Comparison of ENCODE assay signal across 21 cellular contexts in genomic region chr16:71754652-71755051, GRCh38. TPM values are rescaled to one million over a fixed set of nuclear protein-coding genes. Genes with fewer than 3 reads are reported as not detected.
DNase-seq lines count a peak whose midpoint lies in the region; ATAC-seq, FAIRE-seq and TF ChIP-seq lines count a peak whose summit lies in the region.
"Had no signal": no experiment of that assay in that cellular context is flagged by ENCODE, and none has a peak within 500 bp of the region (broad histone marks: within the 10 kb centered on the region; RNA-seq: fewer than 3 reads in every experiment).

No MANE protein-coding gene starts in this region.

- intact Hi-C loops in activated CD4-positive, alpha-beta memory T cell treated with anti-CD3 and anti-CD28 coated beads for 36 hours (cut with micrococcal nuclease) = loop anchor here (10.0 kb wide), 1 partner anchor 210 kb away; no protein-coding TSS in a partner anchor
- intact Hi-C loops in activated T-helper 2 cell treated with anti-CD3 and anti-CD28 coated beads, Interferon-gamma antibody, Interleukin-2, Interleukin-4, amounts not matched to agents 10 μg/mL and 5 μg/mL and 100 μg/mL, durations not matched to agents 14 hours and 24 hours and 36 hours (cut with micrococcal nuclease) = no loop called here

- FAIRE-seq in GM12892 (lab: Jason Lieb, UNC) = no peak

- DNase-seq in activated CD4-positive, alpha-beta memory T cell treated with anti-CD3 and anti-CD28 coated beads for 36 hours = peak; percentile 21
- DNase-seq in activated CD4-positive, alpha-beta memory T cell treated with anti-CD3 and anti-CD28 coated beads, Interleukin-2, amount 10 ng/mL, durations not matched to agents 7 days and 5 days = no peak
- DNase-seq in activated naive CD4-positive, alpha-beta T cell treated with Interleukin-2 at 50 U/mL for 16 hours = no peak
- DNase-seq in activated T-helper 2 cell treated with anti-CD3 and anti-CD28 coated beads, Interferon-gamma antibody, Interleukin-2, Interleukin-4, amounts not matched to agents 10 μg/mL and 5 μg/mL and 100 μg/mL, durations not matched to agents 14 hours and 24 hours and 36 hours (ENCODE audit: low spot score) = no peak
- DNase-seq in GM12892 (ENCODE audit: insufficient read length) (no peak), substantia nigra (lab: John Stamatoyannopoulos, UW) (no peak)
- DNase-seq: CD4-positive, alpha-beta memory T cell; DMS153; GDM1; HCEC 1CT; Karpas-422; NCI-H1048; NCI-H1436; NCI-H2029; NCI-H345; NCI-H524 treated with DMSO at 0.1 percent for 48 hours had no signal

- H3K27me3 Mint-ChIP-seq in activated CD4-positive, alpha-beta memory T cell treated with anti-CD3 and anti-CD28 coated beads for 36 hours = no peaks in the 10 kb centered on the region
- no peaks in the 10 kb centered on the region for H3K27me3 Mint-ChIP-seq in activated CD4-positive, alpha-beta memory T cell treated with anti-CD3 and anti-CD28 coated beads, Interleukin-2, amount 10 ng/mL, durations not matched to agents 7 days and 5 days
- H3K27me3 Mint-ChIP-seq in activated naive CD4-positive, alpha-beta T cell treated with anti-CD3 and anti-CD28 coated beads, Interleukin-2, amount 50 U/mL, for 24 hours = no peaks in the 10 kb centered on the region
- H3K27me3 Mint-ChIP-seq in activated T-helper 2 cell treated with anti-CD3 and anti-CD28 coated beads, Interferon-gamma antibody, Interleukin-2, Interleukin-4, amounts not matched to agents 10 μg/mL and 5 μg/mL and 100 μg/mL, durations not matched to agents 14 hours and 24 hours and 36 hours (ENCODE audit: low read depth) = no peaks in the 10 kb centered on the region
- H3K27me3 Mint-ChIP-seq in stimulated activated memory B cell treated with anti-CD40 and anti-IgM and Interleukin-4, amounts not matched to agents 10 μg/mL and 1 μg/mL and 100 μg/mL, for 72 hours = no peaks in the 10 kb centered on the region
- H3K27me3 Mint-ChIP-seq: CD4-positive, alpha-beta memory T cell; IgD-negative memory B cell had no signal

- CTCF ChIA-PET in activated CD4-positive, alpha-beta memory T cell treated with anti-CD3 and anti-CD28 coated beads for 36 hours (lab: Charles Lee) = interaction anchor here (0.8 to 1.5 kb wide), 2 partner anchors 12 to 144 kb away, joined by 3 to 5 read pairs; no protein-coding TSS in a partner anchor
- CTCF ChIA-PET in activated CD4-positive, alpha-beta memory T cell treated with anti-CD3 and anti-CD28 coated beads, Interleukin-2, amount 10 ng/mL, durations not matched to agents 7 days and 5 days (lab: Charles Lee) = interaction anchor here (0.8 kb wide), 1 partner anchor 143 kb away, joined by 3 read pairs; no protein-coding TSS in a partner anchor

- no peak for TF ChIP-seq POLR2A in GM12892 (IDR thresholded peaks at IDR 0.05; ENCODE audit: low read depth, low read length)

- H3K4me1 Mint-ChIP-seq in activated CD4-positive, alpha-beta memory T cell treated with anti-CD3 and anti-CD28 coated beads for 36 hours (ENCODE audit: low read depth) = peaks cover 22% of the 10 kb centered on the region
- H3K4me1 Mint-ChIP-seq in activated CD4-positive, alpha-beta memory T cell treated with anti-CD3 and anti-CD28 coated beads, Interleukin-2, amount 10 ng/mL, durations not matched to agents 7 days and 5 days = peaks cover 15% of the 10 kb centered on the region
- peaks cover 9% of the 10 kb centered on the region for H3K4me1 Mint-ChIP-seq in activated naive CD4-positive, alpha-beta T cell treated with anti-CD3 and anti-CD28 coated beads, Interleukin-2, amount 50 U/mL, for 24 hours
- H3K4me1 Mint-ChIP-seq in activated T-helper 2 cell treated with anti-CD3 and anti-CD28 coated beads, Interferon-gamma antibody, Interleukin-2, Interleukin-4, amounts not matched to agents 10 μg/mL and 5 μg/mL and 100 μg/mL, durations not matched to agents 14 hours and 24 hours and 36 hours (ENCODE audit: low read depth) = peaks cover 3% of the 10 kb centered on the region
- peaks cover 6% of the 10 kb centered on the region for H3K4me1 Mint-ChIP-seq in stimulated activated memory B cell treated with anti-CD40 and anti-IgM and Interleukin-4, amounts not matched to agents 10 μg/mL and 1 μg/mL and 100 μg/mL, for 72 hours
- H3K4me1 Mint-ChIP-seq: GM23338 had no signal

- POLR2A ChIA-PET in activated CD4-positive, alpha-beta memory T cell treated with anti-CD3 and anti-CD28 coated beads for 36 hours (lab: Charles Lee) = interaction anchor here (0.6 to 1.0 kb wide), 3 partner anchors 53 to 207 kb away, joined by 3 to 8 read pairs (median 6); partner anchors contain the start of gene AP1G1
- POLR2A ChIA-PET in activated CD4-positive, alpha-beta memory T cell treated with anti-CD3 and anti-CD28 coated beads, Interleukin-2, amount 10 ng/mL, durations not matched to agents 7 days and 5 days (lab: Charles Lee) = interaction anchor here (0.6 to 1.4 kb wide), 2 partner anchors 28 to 128 kb away, joined by 4 read pairs; no protein-coding TSS in a partner anchor

- peaks cover 36% of the 10 kb centered on the region for H3K36me3 Mint-ChIP-seq in activated CD4-positive, alpha-beta memory T cell treated with anti-CD3 and anti-CD28 coated beads for 36 hours
- H3K36me3 Mint-ChIP-seq in activated CD4-positive, alpha-beta memory T cell treated with anti-CD3 and anti-CD28 coated beads, Interleukin-2, amount 10 ng/mL, durations not matched to agents 7 days and 5 days (ENCODE audit: low read depth) = peaks cover 60% of the 10 kb centered on the region
- peaks cover 10% of the 10 kb centered on the region for H3K36me3 Mint-ChIP-seq in activated naive CD4-positive, alpha-beta T cell treated with anti-CD3 and anti-CD28 coated beads, Interleukin-2, amount 50 U/mL, for 24 hours
- H3K36me3 Mint-ChIP-seq in activated T-helper 2 cell treated with anti-CD3 and anti-CD28 coated beads, Interferon-gamma antibody, Interleukin-2, Interleukin-4, amounts not matched to agents 10 μg/mL and 5 μg/mL and 100 μg/mL, durations not matched to agents 14 hours and 24 hours and 36 hours (ENCODE audit: low read depth) = peaks cover 70% of the 10 kb centered on the region
- H3K36me3 Mint-ChIP-seq in stimulated activated memory B cell treated with anti-CD40 and anti-IgM and Interleukin-4, amounts not matched to agents 10 μg/mL and 1 μg/mL and 100 μg/mL, for 72 hours = peaks cover 57% of the 10 kb centered on the region

- no peak for ATAC-seq in stimulated activated memory B cell treated with anti-CD40 and anti-IgM and Interleukin-4, amounts not matched to agents 10 μg/mL and 1 μg/mL and 100 μg/mL, for 72 hours
- ATAC-seq: GM23338 had no signal

- no peaks in the 10 kb centered on the region for H3K9me3 Mint-ChIP-seq in activated CD4-positive, alpha-beta memory T cell treated with anti-CD3 and anti-CD28 coated beads for 36 hours
- no peaks in the 10 kb centered on the region for H3K9me3 Mint-ChIP-seq in activated CD4-positive, alpha-beta memory T cell treated with anti-CD3 and anti-CD28 coated beads, Interleukin-2, amount 10 ng/mL, durations not matched to agents 7 days and 5 days
- no peaks in the 10 kb centered on the region for H3K9me3 Mint-ChIP-seq in activated naive CD4-positive, alpha-beta T cell treated with anti-CD3 and anti-CD28 coated beads, Interleukin-2, amount 50 U/mL, for 24 hours
- H3K9me3 Mint-ChIP-seq in activated T-helper 2 cell treated with anti-CD3 and anti-CD28 coated beads, Interferon-gamma antibody, Interleukin-2, Interleukin-4, amounts not matched to agents 10 μg/mL and 5 μg/mL and 100 μg/mL, durations not matched to agents 14 hours and 24 hours and 36 hours = no peaks in the 10 kb centered on the region
- H3K9me3 Mint-ChIP-seq in stimulated activated memory B cell treated with anti-CD40 and anti-IgM and Interleukin-4, amounts not matched to agents 10 μg/mL and 1 μg/mL and 100 μg/mL, for 72 hours = no peaks in the 10 kb centered on the region
- H3K9me3 Mint-ChIP-seq: CD4-positive, alpha-beta memory T cell; GM23338; IgD-negative memory B cell had no signal

- H3K4me3 Mint-ChIP-seq in activated CD4-positive, alpha-beta memory T cell treated with anti-CD3 and anti-CD28 coated beads for 36 hours = no peak overlapping the region
- H3K4me3 Mint-ChIP-seq in activated CD4-positive, alpha-beta memory T cell treated with anti-CD3 and anti-CD28 coated beads, Interleukin-2, amount 10 ng/mL, durations not matched to agents 7 days and 5 days = no peak overlapping the region
- no peak overlapping the region for H3K4me3 Mint-ChIP-seq in activated naive CD4-positive, alpha-beta T cell treated with anti-CD3 and anti-CD28 coated beads, Interleukin-2, amount 50 U/mL, for 24 hours
- H3K4me3 Mint-ChIP-seq in activated T-helper 2 cell treated with anti-CD3 and anti-CD28 coated beads, Interferon-gamma antibody, Interleukin-2, Interleukin-4, amounts not matched to agents 10 μg/mL and 5 μg/mL and 100 μg/mL, durations not matched to agents 14 hours and 24 hours and 36 hours (ENCODE audit: low read depth) = no peak overlapping the region
- H3K4me3 Mint-ChIP-seq in stimulated activated memory B cell treated with anti-CD40 and anti-IgM and Interleukin-4, amounts not matched to agents 10 μg/mL and 1 μg/mL and 100 μg/mL, for 72 hours = no peak overlapping the region
- H3K4me3 Mint-ChIP-seq: CD4-positive, alpha-beta memory T cell; GM23338; IgD-negative memory B cell had no signal

- H3K27ac Mint-ChIP-seq in activated CD4-positive, alpha-beta memory T cell treated with anti-CD3 and anti-CD28 coated beads for 36 hours = peak overlapping the region; percentile 65
- H3K27ac Mint-ChIP-seq in activated CD4-positive, alpha-beta memory T cell treated with anti-CD3 and anti-CD28 coated beads, Interleukin-2, amount 10 ng/mL, durations not matched to agents 7 days and 5 days = no peak overlapping the region
- H3K27ac Mint-ChIP-seq in activated naive CD4-positive, alpha-beta T cell treated with anti-CD3 and anti-CD28 coated beads, Interleukin-2, amount 50 U/mL, for 24 hours = peak overlapping the region; percentile 87
- peak overlapping the region; percentile 47 for H3K27ac Mint-ChIP-seq in activated T-helper 2 cell treated with anti-CD3 and anti-CD28 coated beads, Interferon-gamma antibody, Interleukin-2, Interleukin-4, amounts not matched to agents 10 μg/mL and 5 μg/mL and 100 μg/mL, durations not matched to agents 14 hours and 24 hours and 36 hours
- H3K27ac Mint-ChIP-seq in stimulated activated memory B cell treated with anti-CD40 and anti-IgM and Interleukin-4, amounts not matched to agents 10 μg/mL and 1 μg/mL and 100 μg/mL, for 72 hours = peak overlapping the region; percentile 61
- H3K27ac Mint-ChIP-seq: GM23338 had no signal

- no peak overlapping the region for H3K27ac ChIP-seq in substantia nigra (ENCODE audit: low read depth, low read length, poor library complexity, severe bottlenecking)
- H3K27ac ChIP-seq: BLaER1 had no signal

RNA-seq across cellular contexts. Expression of gene PHLPP2, which starts 30.2 kb away (rescaled TPM):
- 10 to 100 TPM; 10.2 to 11.2 TPM for total RNA-seq in activated CD4-positive, alpha-beta memory T cell treated with anti-CD3 and anti-CD28 coated beads for 36 hours
- total RNA-seq in activated CD4-positive, alpha-beta memory T cell treated with anti-CD3 and anti-CD28 coated beads, Interleukin-2, amount 10 ng/mL, durations not matched to agents 7 days and 5 days = 1 to 10 TPM; 7.4 TPM
- 15.8 and 16.1 TPM in 2 replicates for total RNA-seq in activated T-helper 2 cell treated with anti-CD3 and anti-CD28 coated beads, Interferon-gamma antibody, Interleukin-2, Interleukin-4, amounts not matched to agents 10 μg/mL and 5 μg/mL and 100 μg/mL, durations not matched to agents 14 hours and 24 hours and 36 hours
- polyA plus RNA-seq in GM12892 (2012; ENCODE audit: missing spikeins) = 4.6 TPM

RNA-seq across cellular contexts. Expression of gene AP1G1, which starts 54.0 kb away (rescaled TPM):
- 10 to 100 TPM; 65.9 to 66.9 TPM for total RNA-seq in activated CD4-positive, alpha-beta memory T cell treated with anti-CD3 and anti-CD28 coated beads for 36 hours
- 10 to 100 TPM; 78.7 to 82.6 TPM for total RNA-seq in activated CD4-positive, alpha-beta memory T cell treated with anti-CD3 and anti-CD28 coated beads, Interleukin-2, amount 10 ng/mL, durations not matched to agents 7 days and 5 days
- 90.6 and 91.6 TPM in 2 replicates for total RNA-seq in activated T-helper 2 cell treated with anti-CD3 and anti-CD28 coated beads, Interferon-gamma antibody, Interleukin-2, Interleukin-4, amounts not matched to agents 10 μg/mL and 5 μg/mL and 100 μg/mL, durations not matched to agents 14 hours and 24 hours and 36 hours
- polyA plus RNA-seq in GM12892 (2012; ENCODE audit: missing spikeins) = 31.7 TPM
